In genomic region chr6:12608016-12608860, GRCh38 we compare ENCODE assay signal across 8 cellular contexts.
DNase-seq lines count a peak whose midpoint lies in the region; ATAC-seq and TF ChIP-seq lines count a peak whose summit lies in the region.

No MANE protein-coding gene starts in this region.

- no peaks in the 10 kb centered on the region for H3K79me2 ChIP-seq in PC-3 (ENCODE audit: low read length)

- no peaks in the 10 kb centered on the region for H3K36me3 ChIP-seq in PC-3 (ENCODE audit: low read depth, low read length)
- H3K36me3 ChIP-seq in skeletal muscle satellite cell (ENCODE audit: insufficient read depth, low read length), result no peaks in the 10 kb centered on the region

- no TSS peak for BruUV-seq in PC-3 (replicated peaks; lab: Mats Ljungman, UMichigan)

- H3K27ac ChIP-seq in PC-3 (ENCODE audit: low read length), result no peak overlapping the region

- H3K36me3 Mint-ChIP-seq in nephron progenitor cell (ENCODE audit: low read depth), result no peaks in the 10 kb centered on the region
- no peaks in the 10 kb centered on the region for H3K36me3 Mint-ChIP-seq in activated naive CD8-positive, alpha-beta T cell treated with anti-CD3 and anti-CD28 coated beads, Interleukin-2, amount 50 U/mL, for 24 hours (ENCODE audit: low read depth)

- TF ChIP-seq CTCF in PC-3 (conservative IDR thresholded peaks at IDR 0.05; ENCODE audit: low read depth, low read length) (no peak), nephron progenitor cell (IDR thresholded peaks at IDR 0.05) (no peak)

- no peak overlapping the region for H2AFZ ChIP-seq in PC-3 (ENCODE audit: low read length)

- POLR2A ChIA-PET in PC-3 (lab: Charles Lee; ENCODE audit: unreplicated experiment), result interaction anchor here (0.6 kb wide), 1 partner anchor 199 kb away, joined by 4 read pairs; no protein-coding TSS in a partner anchor

- no peaks in the 10 kb centered on the region for H3K9me2 ChIP-seq in PC-3 (replicated peaks; ENCODE audit: low read length)

- H3K4me1 ChIP-seq in PC-3 (ENCODE audit: insufficient read depth, low read length) (peaks cover 15% of the 10 kb centered on the region), skeletal muscle satellite cell (ENCODE audit: control insufficient read depth, insufficient read depth, low read length) (peaks cover 10% of the 10 kb centered on the region)

- H3K4me2 ChIP-seq in PC-3 (ENCODE audit: low read length) (peak overlapping the region; percentile 48), skeletal muscle satellite cell (ENCODE audit: low read length) (peak overlapping the region; percentile 7)

- H3F3A ChIP-seq in PC-3 (ENCODE audit: low read length, unreplicated experiment), result no peaks in the 10 kb centered on the region

- CTCF ChIA-PET in PC-3 (lab: Charles Lee), result interaction anchor here (0.6 kb wide), 1 partner anchor 485 kb away, joined by 3 read pairs; no protein-coding TSS in a partner anchor

- intact Hi-C loops in PC-3 (cut with micrococcal nuclease), result loop anchor here (10.0 kb wide), 1 partner anchor 953 kb away; no protein-coding TSS in a partner anchor

- no peaks in the 10 kb centered on the region for H3K9me3 ChIP-seq in PC-3 (ENCODE audit: low read length)
- no peaks in the 10 kb centered on the region for H3K9me3 ChIP-seq in skeletal muscle satellite cell (replicated peaks; ENCODE audit: low read length)

- no peak overlapping the region for H3K9ac ChIP-seq in PC-3 (ENCODE audit: low read length)
- H3K9ac ChIP-seq in skeletal muscle satellite cell (ENCODE audit: low read depth, low read length), result no peak overlapping the region

- no peak overlapping the region for H3K4me3 Mint-ChIP-seq in nephron progenitor cell
- no peak overlapping the region for H3K4me3 Mint-ChIP-seq in activated naive CD8-positive, alpha-beta T cell treated with anti-CD3 and anti-CD28 coated beads, Interleukin-2, amount 50 U/mL, for 24 hours

- ATAC-seq in GM18873 (IDR thresholded peaks at IDR 0.05; ENCODE audit: low FRiP score, unreplicated experiment), result peak; percentile 54
- peak; percentile 43 for ATAC-seq in HG02943 (IDR thresholded peaks at IDR 0.05; ENCODE audit: low read depth, unreplicated experiment)
- ATAC-seq in PC-3, result peak; percentile 68
- no peak for ATAC-seq in activated naive CD8-positive, alpha-beta T cell treated with anti-CD3 and anti-CD28 coated beads, Interleukin-2, amount 50 U/mL, for 24 hours

- no peaks in the 10 kb centered on the region for H4K20me1 ChIP-seq in PC-3 (ENCODE audit: low read length)

- peak; percentile 53 for DNase-seq in PC-3
- DNase-seq in stimulated activated CD4-positive, alpha-beta T cell treated with anti-CD3 and anti-CD28 coated beads, Interleukin-1b, Interleukin-23, amount 100 ng/mL, for 48 hours, result no peak
- no peak for DNase-seq in nephron progenitor cell
- DNase-seq in activated naive CD8-positive, alpha-beta T cell treated with anti-CD3 and anti-CD28 coated beads, Interleukin-2, amount 50 U/mL, for 24 hours, result no peak
- no peak for DNase-seq in NCI-H1694 treated with DMSO at 0.1 percent for 48 hours (lab: John Stamatoyannopoulos, UW)

- no peaks in the 10 kb centered on the region for H3K9me3 Mint-ChIP-seq in nephron progenitor cell
- no peaks in the 10 kb centered on the region for H3K9me3 Mint-ChIP-seq in activated naive CD8-positive, alpha-beta T cell treated with anti-CD3 and anti-CD28 coated beads, Interleukin-2, amount 50 U/mL, for 24 hours

- H3K27me3 Mint-ChIP-seq in nephron progenitor cell (ENCODE audit: low read depth, poor library complexity), result no peaks in the 10 kb centered on the region
- peaks cover 24% of the 10 kb centered on the region for H3K27me3 Mint-ChIP-seq in activated naive CD8-positive, alpha-beta T cell treated with anti-CD3 and anti-CD28 coated beads, Interleukin-2, amount 50 U/mL, for 24 hours

- peaks cover 6% of the 10 kb centered on the region for H3K4me1 Mint-ChIP-seq in nephron progenitor cell
- H3K4me1 Mint-ChIP-seq in activated naive CD8-positive, alpha-beta T cell treated with anti-CD3 and anti-CD28 coated beads, Interleukin-2, amount 50 U/mL, for 24 hours, result no peaks in the 10 kb centered on the region

- H3K4me3 ChIP-seq in PC-3 (ENCODE audit: low read length), result no peak overlapping the region
- H3K4me3 ChIP-seq in skeletal muscle satellite cell (ENCODE audit: low read length), result no peak overlapping the region

- H3K27ac Mint-ChIP-seq in nephron progenitor cell, result no peak overlapping the region
- no peak overlapping the region for H3K27ac Mint-ChIP-seq in activated naive CD8-positive, alpha-beta T cell treated with anti-CD3 and anti-CD28 coated beads, Interleukin-2, amount 50 U/mL, for 24 hours

- no peaks in the 10 kb centered on the region for H3K27me3 ChIP-seq in PC-3 (ENCODE audit: low read length)
- H3K27me3 ChIP-seq in skeletal muscle satellite cell (ENCODE audit: control insufficient read depth, insufficient read depth, low read length), result no peaks in the 10 kb centered on the region
